In genomic region chr11:41449483-41450050, GRCh38 we compare ENCODE assay signal across 27 cellular contexts. TPM values are rescaled to one million over a fixed set of nuclear protein-coding genes. Genes with fewer than 3 reads are reported as not detected.
"Had no signal": no experiment of that assay in that cellular context is flagged by ENCODE, and none has a peak within 500 bp of the region (broad histone marks: within the 10 kb centered on the region; RNA-seq: fewer than 3 reads in every experiment).

No MANE protein-coding gene starts in this region.

- H3K27me3 ChIP-seq: adrenal gland had no signal

- ATAC-seq: activated CD4-positive, alpha-beta T cell treated with anti-CD3 and anti-CD28 coated beads for 36 hours; activated CD4-positive, CD25-positive, alpha-beta regulatory T cell treated with anti-CD3 and anti-CD28 coated beads, Interleukin-2, amount 50 U/mL, for 24 hours; activated naive CD4-positive, alpha-beta T cell treated with anti-CD3 and anti-CD28 coated beads, Interleukin-2, amount 50 U/mL, for 72 hours; activated T-cell treated with anti-CD3 and anti-CD28 coated beads, Interleukin-2, amount 50 U/mL, for 4 hours had no signal

- H3K4me3 Mint-ChIP-seq: activated CD4-positive, alpha-beta memory T cell treated with anti-CD3 and anti-CD28 coated beads for 36 hours; activated CD4-positive, alpha-beta T cell treated with anti-CD3 and anti-CD28 coated beads for 36 hours; activated CD4-positive, alpha-beta T cell treated with anti-CD3 and anti-CD28 coated beads, Interleukin-2, amount 10 ng/mL, durations not matched to agents 7 days and 5 days; activated naive CD4-positive, alpha-beta T cell treated with anti-CD3 and anti-CD28 coated beads for 36 hours; activated T-cell treated with anti-CD3 and anti-CD28 coated beads, Interleukin-2, amount 50 U/mL, for 4 hours; activated T-helper 1 cell treated with anti-CD3 and anti-CD28 coated beads, Interleukin-12 subunit alpha, Interleukin-12 subunit beta, Interleukin-2, Interleukin-4 antibody, amounts not matched to agents 30 ng/mL and 10 ng/mL and 1 ng/mL, durations not matched to agents 14 hours and 24 hours and 36 hours; brain had no signal

- H3K9me3 ChIP-seq: adrenal gland had no signal

- H3K27ac Mint-ChIP-seq: activated CD4-positive, alpha-beta memory T cell treated with anti-CD3 and anti-CD28 coated beads for 36 hours; activated CD4-positive, alpha-beta T cell treated with anti-CD3 and anti-CD28 coated beads for 36 hours; activated CD4-positive, alpha-beta T cell treated with anti-CD3 and anti-CD28 coated beads, Interleukin-2, amount 10 ng/mL, durations not matched to agents 7 days and 5 days; activated naive CD4-positive, alpha-beta T cell treated with anti-CD3 and anti-CD28 coated beads for 36 hours; activated naive CD4-positive, alpha-beta T cell treated with anti-CD3 and anti-CD28 coated beads, Interleukin-2, amount 50 U/mL, for 72 hours; activated T-helper 1 cell treated with anti-CD3 and anti-CD28 coated beads, Interleukin-12 subunit alpha, Interleukin-12 subunit beta, Interleukin-2, Interleukin-4 antibody, amounts not matched to agents 30 ng/mL and 10 ng/mL and 1 ng/mL, durations not matched to agents 14 hours and 24 hours and 36 hours; brain had no signal

- H3K4me1 ChIP-seq: adrenal gland had no signal

- H3K4me2 ChIP-seq: KMS-11, PC-9 had no signal

- H3K4me3 ChIP-seq: adrenal gland, PC-9 had no signal

- H3K27ac ChIP-seq: adrenal gland, KMS-11, PC-9 had no signal

- H2AFZ ChIP-seq: PC-9 had no signal

- H3K36me3 Mint-ChIP-seq: activated CD4-positive, alpha-beta memory T cell treated with anti-CD3 and anti-CD28 coated beads for 36 hours; activated naive CD4-positive, alpha-beta T cell treated with anti-CD3 and anti-CD28 coated beads, Interleukin-2, amount 50 U/mL, for 72 hours; brain had no signal

- DNase-seq: activated CD4-positive, alpha-beta memory T cell treated with anti-CD3 and anti-CD28 coated beads for 36 hours; activated CD4-positive, alpha-beta T cell treated with anti-CD3 and anti-CD28 coated beads for 36 hours; activated CD4-positive, alpha-beta T cell treated with anti-CD3 and anti-CD28 coated beads, Interleukin-2, amount 10 ng/mL, durations not matched to agents 7 days and 5 days; activated CD8-positive, alpha-beta memory T cell treated with anti-CD3 and anti-CD28 coated beads, Interleukin-2, amount 50 U/mL, for 4 hours; activated gamma-delta T cell treated with Interleukin-2 at 50 U/mL for 16 hours; activated naive CD4-positive, alpha-beta T cell treated with anti-CD3 and anti-CD28 coated beads for 36 hours; activated T-cell treated with anti-CD3 and anti-CD28 coated beads for 4 hours; activated T-cell treated with anti-CD3 and anti-CD28 coated beads, Interleukin-2, amount 50 U/mL, for 4 hours; adrenal gland; central memory CD4-positive, alpha-beta T cell; NCI-H1436 treated with DMSO at 0.1 percent for 48 hours; NCI-H1694 treated with DMSO at 0.1 percent for 48 hours; NCI-H2029; NCI-H345; NCI-H524 treated with DMSO at 0.1 percent for 48 hours; PC-9; Right ventricle myocardium superior; SW 1271; T-helper 1 cell; T-helper 2 cell; T-helper 9 cell had no signal

- H3K9ac ChIP-seq: KMS-11 had no signal

- H3K27me3 Mint-ChIP-seq: activated CD4-positive, alpha-beta memory T cell treated with anti-CD3 and anti-CD28 coated beads for 36 hours; activated CD4-positive, alpha-beta T cell treated with anti-CD3 and anti-CD28 coated beads for 36 hours; activated CD4-positive, alpha-beta T cell treated with anti-CD3 and anti-CD28 coated beads, Interleukin-2, amount 10 ng/mL, durations not matched to agents 7 days and 5 days had no signal

- H3K4me1 Mint-ChIP-seq: activated CD4-positive, alpha-beta T cell treated with anti-CD3 and anti-CD28 coated beads for 36 hours; activated CD4-positive, alpha-beta T cell treated with anti-CD3 and anti-CD28 coated beads, Interleukin-2, amount 10 ng/mL, durations not matched to agents 7 days and 5 days; brain had no signal

- H3K36me3 ChIP-seq: adrenal gland had no signal

- H3K9me3 Mint-ChIP-seq: brain had no signal

RNA-seq across cellular contexts. Expression of gene LRRC4C, which starts 9.9 kb away (rescaled TPM):
- total RNA-seq: activated CD4-positive, alpha-beta memory T cell treated with anti-CD3 and anti-CD28 coated beads for 36 hours; activated CD4-positive, alpha-beta T cell treated with anti-CD3 and anti-CD28 coated beads for 36 hours; activated CD4-positive, alpha-beta T cell treated with anti-CD3 and anti-CD28 coated beads, Interleukin-2, amount 10 ng/mL, durations not matched to agents 7 days and 5 days; activated naive CD4-positive, alpha-beta T cell treated with anti-CD3 and anti-CD28 coated beads for 36 hours; activated naive CD4-positive, alpha-beta T cell treated with anti-CD3 and anti-CD28 coated beads, Interleukin-2, amount 50 U/mL, for 72 hours; activated T-cell treated with anti-CD3 and anti-CD28 coated beads, Interleukin-2, amount 50 U/mL, for 4 hours; activated T-helper 1 cell treated with anti-CD3 and anti-CD28 coated beads, Interleukin-12 subunit alpha, Interleukin-12 subunit beta, Interleukin-2, Interleukin-4 antibody, amounts not matched to agents 30 ng/mL and 10 ng/mL and 1 ng/mL, durations not matched to agents 14 hours and 24 hours and 36 hours; LHCN-M2; PC-9 had no signal
